In the genomic region with DNA sequence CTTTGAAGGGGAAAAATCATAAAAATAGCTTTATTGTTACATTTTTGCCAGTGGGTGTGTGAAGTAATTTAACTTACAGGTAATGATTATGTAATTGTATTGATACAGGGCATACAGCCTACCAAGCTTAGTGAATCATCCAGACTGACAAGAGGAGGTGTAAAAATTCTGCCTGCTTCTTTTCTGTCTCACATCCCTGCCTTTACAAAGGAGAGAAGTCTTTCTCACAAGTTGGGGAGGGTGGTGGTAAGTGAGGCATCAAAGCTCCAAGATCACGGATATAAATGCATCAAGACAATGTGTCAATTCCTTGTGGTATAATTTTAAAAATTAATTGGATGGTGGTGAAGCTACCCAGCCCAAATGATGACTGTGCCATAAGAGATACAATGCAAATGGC, we compare ENCODE assay signal across 21 cellular contexts. TPM values are rescaled to one million over a fixed set of nuclear protein-coding genes. Genes with fewer than 3 reads are reported as not detected.
DNase-seq lines count a peak whose midpoint lies in the region; ATAC-seq lines count a peak whose summit lies in the region.
"Had no signal": no experiment of that assay in that cellular context is flagged by ENCODE, and none has a peak within 500 bp of the region (broad histone marks: within the 10 kb centered on the region; RNA-seq: fewer than 3 reads in every experiment).

No MANE protein-coding gene starts in this region.

- ATAC-seq in HG03175 (IDR thresholded peaks at IDR 0.05; ENCODE audit: unreplicated experiment): no peak
- ATAC-seq: A549, HCT116 had no signal

- peak overlapping the region; percentile 64 for H3K27ac ChIP-seq in caudate nucleus (ENCODE audit: low read depth, low read length)
- no peak overlapping the region for H3K27ac ChIP-seq in CD8-positive, alpha-beta memory T cell (ENCODE audit: low read depth, low read length)
- H3K27ac ChIP-seq: 22Rv1, A549, BLaER1 had no signal

- DNase-seq in NCI-H1092 treated with DMSO at 0.1 percent for 48 hours (lab: John Stamatoyannopoulos, UW) (peak; percentile 46), NCI-H1092 (lab: John Stamatoyannopoulos, UW) (no peak), NCI-H146 treated with DMSO at 0.1 percent for 48 hours (lab: John Stamatoyannopoulos, UW; ENCODE audit: unreplicated experiment) (peak; percentile 40), caudate nucleus (lab: John Stamatoyannopoulos, UW) (peak in 25 of 61 donors; percentile 1 to 88 (median 15)), putamen (ENCODE audit: low spot score) (peak; percentile 80), NCI-H524 (lab: John Stamatoyannopoulos, UW) (no peak)
- DNase-seq in CD8-positive, alpha-beta memory T cell: no peak
- DNase-seq: AML-193; Calu3; CD4-positive, alpha-beta memory T cell; DMS79 treated with DMSO at 0.1 percent for 48 hours; GF-D8; GOT3; H7; HFFc6 had no signal

- H3K4me3 ChIP-seq in CD8-positive, alpha-beta memory T cell (ENCODE audit: low read length): no peak overlapping the region
- H3K4me3 ChIP-seq: A549, BLaER1 had no signal

- no peak overlapping the region for H3K4me3 Mint-ChIP-seq in CD8-positive, alpha-beta memory T cell
- H3K4me3 Mint-ChIP-seq: CD14-positive monocyte; CD4-positive, alpha-beta memory T cell; HFFc6 had no signal

- peak overlapping the region in 1 of 8 donors; percentile 4 for H3K27ac Mint-ChIP-seq in CD8-positive, alpha-beta memory T cell
- H3K27ac Mint-ChIP-seq: CD14-positive monocyte; CD4-positive, alpha-beta memory T cell; HFFc6 had no signal

- H3K36me3 ChIP-seq in CD8-positive, alpha-beta memory T cell (ENCODE audit: insufficient read depth, low read length): no peaks in the 10 kb centered on the region
- H3K36me3 ChIP-seq: BLaER1 had no signal

- peaks cover 12 to 15% (median 12%) of the 10 kb centered on the region in 3 donors for H3K4me1 Mint-ChIP-seq in CD8-positive, alpha-beta memory T cell

- CTCF ChIA-PET in CD8-positive, alpha-beta memory T cell (lab: Charles Lee): interaction anchor here (1.0 kb wide), 1 partner anchor 9 kb away, joined by 3 read pairs; no protein-coding TSS in a partner anchor

- H3K36me3 Mint-ChIP-seq in CD8-positive, alpha-beta memory T cell: no peaks in the 10 kb centered on the region
- H3K36me3 Mint-ChIP-seq: CD14-positive monocyte; CD4-positive, alpha-beta memory T cell had no signal

- H3K27me3 Mint-ChIP-seq in CD8-positive, alpha-beta memory T cell: peaks cover 0 to 8% of the 10 kb centered on the region in 2 donors

- no peaks in the 10 kb centered on the region for H3K27me3 ChIP-seq in CD8-positive, alpha-beta memory T cell (ENCODE audit: insufficient read depth, low read length, poor library complexity, severe bottlenecking)
- H3K27me3 ChIP-seq: BLaER1 had no signal

- no peaks in the 10 kb centered on the region for H3K9me3 ChIP-seq in CD8-positive, alpha-beta memory T cell (ENCODE audit: low read length)
- H3K9me3 ChIP-seq: A549, BLaER1 had no signal

- H3K4me1 ChIP-seq in CD8-positive, alpha-beta memory T cell (ENCODE audit: insufficient read depth, low read length): peaks cover 6% of the 10 kb centered on the region
- H3K4me1 ChIP-seq: A549, BLaER1 had no signal

- H3K9me3 Mint-ChIP-seq in CD8-positive, alpha-beta memory T cell: no peaks in the 10 kb centered on the region
- H3K9me3 Mint-ChIP-seq: CD14-positive monocyte; CD4-positive, alpha-beta memory T cell; HFFc6 had no signal

- POLR2A ChIA-PET in CD8-positive, alpha-beta memory T cell (lab: Charles Lee): no interaction called here

RNA-seq across cellular contexts. Expression of a gene that starts 39.0 kb away (rescaled TPM):
- 10 to 100 TPM; 17.3 to 19.1 TPM for total RNA-seq in CD8-positive, alpha-beta memory T cell
- polyA plus RNA-seq in CD8-positive, alpha-beta memory T cell: 18.2 TPM

Comparison
In these comparisons a context has a peak if more than half of its experiments do, and no peak if none do; other contexts are left out.
1. DNase-seq: peak in NCI-H1092 treated with DMSO at 0.1 percent for 48 hours (single experiment), NCI-H146 treated with DMSO at 0.1 percent for 48 hours (single experiment) and putamen (single experiment); none in NCI-H1092 (single experiment), CD8-positive, alpha-beta memory T cell (0 of 5) and NCI-H524 (0 of 2).